ENCODE assay signal across 8 cellular contexts in the genomic region with DNA sequence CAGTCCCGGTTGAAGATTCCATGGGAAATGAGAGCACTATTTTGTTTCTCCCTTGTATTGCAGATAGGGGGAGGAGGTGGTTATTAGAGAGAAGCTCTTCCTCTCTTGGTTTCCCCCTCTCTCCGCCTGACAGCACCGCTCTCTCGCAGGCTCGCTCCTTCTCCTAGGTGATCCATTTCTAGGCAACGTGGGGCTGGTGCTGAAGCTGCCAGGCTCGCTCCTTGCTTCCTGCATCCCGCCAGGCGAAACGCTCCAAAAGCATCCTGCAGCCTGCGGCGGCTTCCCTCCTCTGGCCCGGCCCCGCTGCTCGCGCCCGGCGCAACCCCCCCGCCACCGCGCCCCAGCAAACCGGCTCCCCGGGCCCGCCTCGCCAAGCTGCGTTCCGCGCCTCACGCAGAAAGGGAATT.
A peak's percentile ranks its signal among the peaks of the same experiment; 100 is the strongest.
DNase-seq lines count a peak whose midpoint lies in the region; ATAC-seq lines count a peak whose summit lies in the region.

A gene (plus strand): TSS at position 346 of the 407 bp plus-strand sequence.

- peak within 1 kb of the TSS; percentile 71 for H3K9ac ChIP-seq in iPS-15b (ENCODE audit: low read depth, low read length)

- peaks cover 36% of the 10 kb centered on the region for H3K4me1 ChIP-seq in iPS-15b (ENCODE audit: control insufficient read depth, insufficient read depth, low read length)

- no peaks in the 10 kb centered on the region for H3K27me3 ChIP-seq in iPS-15b (ENCODE audit: control insufficient read depth, insufficient read depth, low read length)

- DNase-seq in HuH-7 (ENCODE audit: low spot score) (peak; percentile 16), amniotic epithelial cell (ENCODE audit: low read depth) (peak; percentile 18), superior temporal gyrus (ENCODE audit: extremely low spot score) (peak; percentile 79), amniotic stem cell (lab: John Stamatoyannopoulos, UW) (no peak)
- DNase-seq in stimulated activated CD4-positive, alpha-beta T cell treated with anti-CD3 and anti-CD28 coated beads, Interleukin-1b, Interleukin-23, amount 100 ng/mL, for 48 hours: no peak
- no peak for DNase-seq in stimulated activated CD4-positive, alpha-beta T cell treated with anti-CD3 and anti-CD28 coated beads, Interleukin-4, amount 100 ng/mL, for 24 hours

- no peaks in the 10 kb centered on the region for H3K9me3 ChIP-seq in iPS-15b (ENCODE audit: control insufficient read depth, insufficient read depth, low read length)

- H3K4me3 ChIP-seq in iPS-15b (ENCODE audit: low read depth, low read length): peak within 1 kb of the TSS; percentile 72

- ATAC-seq in GM19351 (IDR thresholded peaks at IDR 0.05; ENCODE audit: unreplicated experiment): no peak

- no peaks in the 10 kb centered on the region for H3K36me3 ChIP-seq in iPS-15b (ENCODE audit: control insufficient read depth, insufficient read depth, low read length)

Comparison
In these comparisons a context has a peak if more than half of its experiments do, and no peak if none do; other contexts are left out.
1. DNase-seq: peak in HuH-7 (single experiment), amniotic epithelial cell (single experiment) and superior temporal gyrus (single experiment); none in stimulated activated CD4-positive, alpha-beta T cell treated with anti-CD3 and anti-CD28 coated beads, Interleukin-1b, Interleukin-23, amount 100 ng/mL, for 48 hours (single experiment), stimulated activated CD4-positive, alpha-beta T cell treated with anti-CD3 and anti-CD28 coated beads, Interleukin-4, amount 100 ng/mL, for 24 hours (single experiment) and amniotic stem cell (single experiment).